Comparison of ENCODE assay signal across 29 cellular contexts in genomic region chr16:80738521-80738920, GRCh38.
"Had no signal": no experiment of that assay in that cellular context is flagged by ENCODE, and none has a peak within 500 bp of the region (broad histone marks: within the 10 kb centered on the region; RNA-seq: fewer than 3 reads in every experiment).

No MANE protein-coding gene starts in this region.

- H3K27me3 ChIP-seq: adrenal gland, body of pancreas, cardiac muscle cell, esophagus squamous epithelium, gastroesophageal sphincter, heart right ventricle had no signal

- H3K4me1 ChIP-seq: adrenal gland, body of pancreas, esophagus squamous epithelium, gastroesophageal sphincter, heart right ventricle had no signal

- H3K36me3 ChIP-seq: adrenal gland, cardiac muscle cell, esophagus squamous epithelium, gastroesophageal sphincter, heart right ventricle had no signal

- DNase-seq: activated CD4-positive, alpha-beta memory T cell treated with anti-CD3 and anti-CD28 coated beads for 36 hours; activated CD4-positive, alpha-beta T cell treated with anti-CD3 and anti-CD28 coated beads for 36 hours; activated CD4-positive, CD25-positive, alpha-beta regulatory T cell; activated CD4-positive, CD25-positive, alpha-beta regulatory T cell treated with anti-CD3 and anti-CD28 coated beads, Interleukin-2, amount 50 U/mL, for 72 hours; activated CD8-positive, alpha-beta memory T cell treated with anti-CD3 and anti-CD28 coated beads, Interleukin-2, amount 10 ng/mL, durations not matched to agents 7 days and 5 days; activated CD8-positive, alpha-beta memory T cell treated with anti-CD3 and anti-CD28 coated beads, Interleukin-2, amount 50 U/mL, for 4 hours; activated CD8-positive, alpha-beta T cell treated with anti-CD3 and anti-CD28 coated beads, Interleukin-2, amount 10 ng/mL, durations not matched to agents 7 days and 5 days; activated effector memory CD4-positive, alpha-beta T cell treated with anti-CD3 and anti-CD28 coated beads, Interleukin-2, amount 50 U/mL, for 16 hours; activated naive CD4-positive, alpha-beta T cell treated with anti-CD3 and anti-CD28 coated beads for 36 hours; activated naive CD8-positive, alpha-beta T cell treated with anti-CD3 and anti-CD28 coated beads for 36 hours; activated naive CD8-positive, alpha-beta T cell treated with anti-CD3 and anti-CD28 coated beads, Interleukin-2, amount 50 U/mL, for 24 hours; activated T-cell treated with anti-CD3 and anti-CD28 coated beads, Interleukin-2, amount 50 U/mL, for 1 hour; activated T-cell treated with anti-CD3 and anti-CD28 coated beads, Interleukin-2, amount 50 U/mL, for 48 hours; adrenal gland; amygdala; aorta; body of pancreas; cortex of kidney; dermis blood vessel endothelial cell; effector CD4-positive, alpha-beta T cell; effector memory CD8-positive, alpha-beta T cell; esophagus squamous epithelium; foreskin melanocyte; heart right ventricle; T-helper 2 cell had no signal

- H3K27ac ChIP-seq: adrenal gland, body of pancreas, cardiac muscle cell, epithelial cell of prostate, esophagus squamous epithelium, gastroesophageal sphincter, heart right ventricle had no signal

- H3K4me3 ChIP-seq: adrenal gland, body of pancreas, cardiac muscle cell, esophagus squamous epithelium, gastroesophageal sphincter, heart right ventricle had no signal

- FAIRE-seq: colon had no signal

- H3K9me3 ChIP-seq: adrenal gland had no signal

- ATAC-seq: activated CD4-positive, alpha-beta T cell treated with anti-CD3 and anti-CD28 coated beads for 36 hours; activated CD8-positive, alpha-beta memory T cell treated with anti-CD3 and anti-CD28 coated beads, Interleukin-2, amount 10 ng/mL, durations not matched to agents 7 days and 5 days; activated CD8-positive, alpha-beta T cell treated with anti-CD3 and anti-CD28 coated beads, Interleukin-2, amount 10 ng/mL, durations not matched to agents 7 days and 5 days; activated naive CD8-positive, alpha-beta T cell treated with anti-CD3 and anti-CD28 coated beads, Interleukin-2, amount 50 U/mL, for 24 hours; body of pancreas; effector memory CD8-positive, alpha-beta T cell; gastroesophageal sphincter; heart right ventricle had no signal
